ENCODE assay signal across 1 cellular context in the genomic region with DNA sequence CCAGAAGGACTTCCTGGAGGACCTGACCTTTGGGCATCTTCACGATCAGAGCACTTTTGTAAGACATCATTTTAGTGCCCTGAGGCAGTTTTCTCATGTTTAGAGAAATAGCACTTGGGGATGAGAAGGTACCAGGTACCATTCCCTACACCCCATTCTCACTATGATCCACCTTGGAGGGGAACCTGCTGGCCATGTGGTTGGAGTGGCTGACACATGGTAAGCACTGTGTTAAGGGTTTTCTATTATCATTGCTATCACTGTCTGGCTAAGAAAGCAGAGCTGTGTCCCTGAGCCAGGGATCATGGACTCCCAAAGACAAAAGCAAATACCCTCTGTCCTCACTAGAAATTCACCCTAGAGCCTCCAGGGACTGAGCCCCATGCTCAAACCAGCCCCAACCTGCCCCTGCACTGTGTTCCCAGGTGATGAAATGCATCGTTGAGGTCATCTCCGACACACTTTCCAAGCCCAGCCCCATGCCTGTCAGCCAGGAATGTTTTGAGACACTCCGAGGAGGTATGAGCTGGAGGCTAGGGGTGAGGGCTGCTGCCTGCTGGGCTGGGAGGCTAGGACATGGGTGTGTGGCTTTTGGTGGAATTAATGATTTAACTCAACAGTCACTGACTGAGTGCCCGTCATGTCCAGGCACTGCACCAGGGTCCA.
TF ChIP-seq lines count a peak whose summit lies in the region.

No MANE protein-coding gene starts in this region.

TF ChIP-seq in H1, 55 proteins besides CTCF, POLR2A, EP300 and RAD21:
- TF ChIP-seq, protein P1, sequence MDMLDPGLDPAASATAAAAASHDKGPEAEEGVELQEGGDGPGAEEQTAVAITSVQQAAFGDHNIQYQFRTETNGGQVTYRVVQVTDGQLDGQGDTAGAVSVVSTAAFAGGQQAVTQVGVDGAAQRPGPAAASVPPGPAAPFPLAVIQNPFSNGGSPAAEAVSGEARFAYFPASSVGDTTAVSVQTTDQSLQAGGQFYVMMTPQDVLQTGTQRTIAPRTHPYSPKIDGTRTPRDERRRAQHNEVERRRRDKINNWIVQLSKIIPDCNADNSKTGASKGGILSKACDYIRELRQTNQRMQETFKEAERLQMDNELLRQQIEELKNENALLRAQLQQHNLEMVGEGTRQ (IDR thresholded peaks at IDR 0.05; ENCODE audit: low read length) = no peak
- TF ChIP-seq, protein P2, sequence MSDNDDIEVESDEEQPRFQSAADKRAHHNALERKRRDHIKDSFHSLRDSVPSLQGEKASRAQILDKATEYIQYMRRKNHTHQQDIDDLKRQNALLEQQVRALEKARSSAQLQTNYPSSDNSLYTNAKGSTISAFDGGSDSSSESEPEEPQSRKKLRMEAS (IDR thresholded peaks at IDR 0.05) = no peak
- TF ChIP-seq CEBPB (IDR thresholded peaks at IDR 0.05; ENCODE audit: low read depth, low read length) = no peak
- no peak for TF ChIP-seq RNF2 (IDR thresholded peaks at IDR 0.05; ENCODE audit: borderline replicate concordance, low read depth, low read length, missing control alignments, poor library complexity, severe bottlenecking)
- no peak for TF ChIP-seq KDM1A (IDR thresholded peaks at IDR 0.05; ENCODE audit: borderline replicate concordance, low read length)
- TF ChIP-seq CBX8 (IDR thresholded peaks at IDR 0.05; ENCODE audit: borderline replicate concordance, low read depth, low read length) = no peak
- no peak for TF ChIP-seq SRF (IDR thresholded peaks at IDR 0.05; ENCODE audit: low read depth, low read length)
- TF ChIP-seq, protein P3, sequence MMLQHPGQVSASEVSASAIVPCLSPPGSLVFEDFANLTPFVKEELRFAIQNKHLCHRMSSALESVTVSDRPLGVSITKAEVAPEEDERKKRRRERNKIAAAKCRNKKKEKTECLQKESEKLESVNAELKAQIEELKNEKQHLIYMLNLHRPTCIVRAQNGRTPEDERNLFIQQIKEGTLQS (IDR thresholded peaks at IDR 0.05; ENCODE audit: insufficient read depth, low read depth, low read length) = no peak
- no peak for TF ChIP-seq JUND (IDR thresholded peaks at IDR 0.05; ENCODE audit: low read length)
- no peak for TF ChIP-seq POU5F1 (IDR thresholded peaks at IDR 0.05; ENCODE audit: low read depth, low read length)
